ENCODE assay signal across 1 cellular context in the genomic region with DNA sequence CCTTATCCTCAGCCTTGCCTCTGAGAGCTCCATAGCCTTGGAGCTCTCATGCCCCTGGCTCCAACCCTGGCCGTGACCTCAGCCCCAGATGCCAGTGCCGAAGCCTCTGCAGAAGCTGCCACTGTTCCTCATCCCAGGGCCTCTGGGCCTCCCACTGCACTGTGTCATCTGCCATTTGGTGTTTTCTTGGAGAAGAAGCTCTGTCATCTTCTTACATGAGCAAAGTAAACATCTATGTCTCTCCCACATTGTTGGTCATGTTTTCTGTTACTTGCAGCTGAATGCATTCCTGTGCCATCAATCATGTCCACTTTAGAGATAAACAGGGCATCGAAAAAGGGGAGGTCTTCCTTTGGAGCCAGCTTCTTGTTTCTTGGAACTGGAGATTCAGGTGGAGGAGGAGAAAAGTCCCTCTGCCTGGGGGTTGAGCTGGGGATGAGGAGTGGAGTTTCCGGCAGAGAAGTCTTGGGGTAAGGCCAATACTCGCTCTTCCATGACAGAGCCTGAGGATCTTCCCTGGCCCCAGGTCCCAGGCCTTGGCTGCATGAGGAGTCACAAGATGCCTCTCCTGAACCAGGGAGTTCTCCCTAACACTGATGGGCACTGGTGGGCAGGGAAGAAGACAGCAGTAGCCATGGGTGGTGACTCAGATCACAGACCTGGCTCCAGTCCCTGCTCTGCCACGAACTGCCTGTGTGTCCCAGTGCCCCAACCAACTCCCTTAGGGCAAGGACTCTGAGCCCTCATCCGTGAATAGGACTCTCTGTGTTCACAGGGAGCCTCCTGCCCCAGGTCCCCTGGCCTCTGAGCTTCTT.
TF ChIP-seq lines count a peak whose summit lies in the region.

No MANE protein-coding gene starts in this region.

TF ChIP-seq in K562, 482 proteins besides CTCF, POLR2A, EP300 and RAD21 (continues in another document):
- TF ChIP-seq, protein P1, sequence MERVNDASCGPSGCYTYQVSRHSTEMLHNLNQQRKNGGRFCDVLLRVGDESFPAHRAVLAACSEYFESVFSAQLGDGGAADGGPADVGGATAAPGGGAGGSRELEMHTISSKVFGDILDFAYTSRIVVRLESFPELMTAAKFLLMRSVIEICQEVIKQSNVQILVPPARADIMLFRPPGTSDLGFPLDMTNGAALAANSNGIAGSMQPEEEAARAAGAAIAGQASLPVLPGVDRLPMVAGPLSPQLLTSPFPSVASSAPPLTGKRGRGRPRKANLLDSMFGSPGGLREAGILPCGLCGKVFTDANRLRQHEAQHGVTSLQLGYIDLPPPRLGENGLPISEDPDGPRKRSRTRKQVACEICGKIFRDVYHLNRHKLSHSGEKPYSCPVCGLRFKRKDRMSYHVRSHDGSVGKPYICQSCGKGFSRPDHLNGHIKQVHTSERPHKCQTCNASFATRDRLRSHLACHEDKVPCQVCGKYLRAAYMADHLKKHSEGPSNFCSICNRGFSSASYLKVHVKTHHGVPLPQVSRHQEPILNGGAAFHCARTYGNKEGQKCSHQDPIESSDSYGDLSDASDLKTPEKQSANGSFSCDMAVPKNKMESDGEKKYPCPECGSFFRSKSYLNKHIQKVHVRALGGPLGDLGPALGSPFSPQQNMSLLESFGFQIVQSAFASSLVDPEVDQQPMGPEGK (CRISPR knock-in tag; IDR thresholded peaks at IDR 0.05; ENCODE audit: borderline replicate concordance), result no peak
- TF ChIP-seq ZNF318 (IDR thresholded peaks at IDR 0.05; ENCODE audit: borderline replicate concordance in 1 of 2, low read depth in 1 of 2) (peak in 1 of 2 experiments; percentile 45; a peak in 1 of 4 replicates), ZNF766 (CRISPR knock-in tag; conservative IDR thresholded peaks at IDR 0.05) (0 out of 2 replicates have a peak, but pooled peaks have one; percentile 19), NBN (IDR thresholded peaks at IDR 0.05; ENCODE audit: low read depth) (no peak), GATA2 (CRISPR knock-in tag; IDR thresholded peaks at IDR 0.05) (peak; percentile 42), NONO (IDR thresholded peaks at IDR 0.05; ENCODE audit: low read depth in 2 of 2, low read length in 1 of 2) (no peak), ATF7 (IDR thresholded peaks at IDR 0.05) (0 out of 2 replicates have a peak, but pooled peaks have one; percentile 12), JUND (IDR thresholded peaks at IDR 0.05; ENCODE audit: borderline replicate concordance, low read depth, low read length) (peak; percentile 15; the same call in 1 of the 2 replicates), JUND (tag; IDR thresholded peaks at IDR 0.05; ENCODE audit: borderline replicate concordance, low read depth, low read length) (no peak), FOXK2 (conservative IDR thresholded peaks at IDR 0.05 in 1 of 2, IDR thresholded peaks at IDR 0.05 in 1 of 2; ENCODE audit: low read depth in 2 of 2) (peak; percentile 85 to 91), TEAD4 (IDR thresholded peaks at IDR 0.05; ENCODE audit: low read length) (peak; percentile 54; the same call in 1 of the 2 replicates), TEAD4 (CRISPR knock-in tag; IDR thresholded peaks at IDR 0.05; ENCODE audit: borderline replicate concordance) (no peak), POLR3A (IDR thresholded peaks at IDR 0.05; ENCODE audit: borderline replicate concordance, extremely low read depth, insufficient read depth, insufficient read length) (no peak), DPF2 (IDR thresholded peaks at IDR 0.05) (peak; percentile 53; the same call in 1 of the 2 replicates), TEAD2 (tag; IDR thresholded peaks at IDR 0.05) (peak; percentile 68; the same call in 1 of the 2 replicates), GTF3C2 (IDR thresholded peaks at IDR 0.05; ENCODE audit: borderline replicate concordance, extremely low read depth, insufficient read length) (no peak), ATF3 (IDR thresholded peaks at IDR 0.05) (peak; percentile 39; the same call in 1 of the 2 replicates), ATF3 (CRISPR knock-in tag; conservative IDR thresholded peaks at IDR 0.05) (no peak), YBX1 (IDR thresholded peaks at IDR 0.05) (no peak), YY1 (IDR thresholded peaks at IDR 0.05; ENCODE audit: borderline replicate concordance in 1 of 3, control insufficient read depth in 1 of 3, extremely low read depth in 1 of 3, insufficient read depth in 3 of 3, insufficient read length in 1 of 3, insufficient replicate concordance in 2 of 3, low read depth in 1 of 3, low read length in 2 of 3) (no peak), MITF (IDR thresholded peaks at IDR 0.05) (no peak), MEIS2 (IDR thresholded peaks at IDR 0.05; ENCODE audit: partially characterized antibody) (peak; percentile 99)
- TF ChIP-seq, protein P2, sequence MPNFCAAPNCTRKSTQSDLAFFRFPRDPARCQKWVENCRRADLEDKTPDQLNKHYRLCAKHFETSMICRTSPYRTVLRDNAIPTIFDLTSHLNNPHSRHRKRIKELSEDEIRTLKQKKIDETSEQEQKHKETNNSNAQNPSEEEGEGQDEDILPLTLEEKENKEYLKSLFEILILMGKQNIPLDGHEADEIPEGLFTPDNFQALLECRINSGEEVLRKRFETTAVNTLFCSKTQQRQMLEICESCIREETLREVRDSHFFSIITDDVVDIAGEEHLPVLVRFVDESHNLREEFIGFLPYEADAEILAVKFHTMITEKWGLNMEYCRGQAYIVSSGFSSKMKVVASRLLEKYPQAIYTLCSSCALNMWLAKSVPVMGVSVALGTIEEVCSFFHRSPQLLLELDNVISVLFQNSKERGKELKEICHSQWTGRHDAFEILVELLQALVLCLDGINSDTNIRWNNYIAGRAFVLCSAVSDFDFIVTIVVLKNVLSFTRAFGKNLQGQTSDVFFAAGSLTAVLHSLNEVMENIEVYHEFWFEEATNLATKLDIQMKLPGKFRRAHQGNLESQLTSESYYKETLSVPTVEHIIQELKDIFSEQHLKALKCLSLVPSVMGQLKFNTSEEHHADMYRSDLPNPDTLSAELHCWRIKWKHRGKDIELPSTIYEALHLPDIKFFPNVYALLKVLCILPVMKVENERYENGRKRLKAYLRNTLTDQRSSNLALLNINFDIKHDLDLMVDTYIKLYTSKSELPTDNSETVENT (CRISPR knock-in tag; IDR thresholded peaks at IDR 0.05), result no peak
- TF ChIP-seq, protein P3, sequence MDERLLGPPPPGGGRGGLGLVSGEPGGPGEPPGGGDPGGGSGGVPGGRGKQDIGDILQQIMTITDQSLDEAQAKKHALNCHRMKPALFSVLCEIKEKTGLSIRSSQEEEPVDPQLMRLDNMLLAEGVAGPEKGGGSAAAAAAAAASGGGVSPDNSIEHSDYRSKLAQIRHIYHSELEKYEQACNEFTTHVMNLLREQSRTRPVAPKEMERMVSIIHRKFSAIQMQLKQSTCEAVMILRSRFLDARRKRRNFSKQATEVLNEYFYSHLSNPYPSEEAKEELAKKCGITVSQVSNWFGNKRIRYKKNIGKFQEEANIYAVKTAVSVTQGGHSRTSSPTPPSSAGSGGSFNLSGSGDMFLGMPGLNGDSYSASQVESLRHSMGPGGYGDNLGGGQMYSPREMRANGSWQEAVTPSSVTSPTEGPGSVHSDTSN (CRISPR knock-in tag; IDR thresholded peaks at IDR 0.05; ENCODE audit: low read depth), result peak; percentile 75
- TF ChIP-seq, protein P3 (tag; conservative IDR thresholded peaks at IDR 0.05; ENCODE audit: low read depth), result peak; percentile 97
- TF ChIP-seq, protein P4, sequence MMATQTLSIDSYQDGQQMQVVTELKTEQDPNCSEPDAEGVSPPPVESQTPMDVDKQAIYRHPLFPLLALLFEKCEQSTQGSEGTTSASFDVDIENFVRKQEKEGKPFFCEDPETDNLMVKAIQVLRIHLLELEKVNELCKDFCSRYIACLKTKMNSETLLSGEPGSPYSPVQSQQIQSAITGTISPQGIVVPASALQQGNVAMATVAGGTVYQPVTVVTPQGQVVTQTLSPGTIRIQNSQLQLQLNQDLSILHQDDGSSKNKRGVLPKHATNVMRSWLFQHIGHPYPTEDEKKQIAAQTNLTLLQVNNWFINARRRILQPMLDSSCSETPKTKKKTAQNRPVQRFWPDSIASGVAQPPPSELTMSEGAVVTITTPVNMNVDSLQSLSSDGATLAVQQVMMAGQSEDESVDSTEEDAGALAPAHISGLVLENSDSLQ (IDR thresholded peaks at IDR 0.05), result peak; percentile 94
